ENCODE assay signal across 1 cellular context in genomic region chr11:130581631-130582030, GRCh38.
TF ChIP-seq lines count a peak whose summit lies in the region.

No MANE protein-coding gene starts in this region.

TF ChIP-seq in WTC11, 78 proteins besides CTCF, POLR2A, EP300 and RAD21 (continued from another document):
- TF ChIP-seq ESRRA (CRISPR knock-in tag; IDR thresholded peaks at IDR 0.05; ENCODE audit: borderline replicate concordance) (no peak), NR1H2 (CRISPR knock-in tag; IDR thresholded peaks at IDR 0.05) (no peak), ARID4B (CRISPR knock-in tag; IDR thresholded peaks at IDR 0.05; ENCODE audit: borderline replicate concordance) (no peak), OVOL2 (CRISPR knock-in tag; IDR thresholded peaks at IDR 0.05; ENCODE audit: borderline replicate concordance) (no peak), ZNF121 (CRISPR knock-in tag; IDR thresholded peaks at IDR 0.05) (no peak), ERG (CRISPR knock-in tag; IDR thresholded peaks at IDR 0.05) (no peak), ELF4 (CRISPR knock-in tag; IDR thresholded peaks at IDR 0.05; ENCODE audit: low read depth) (no peak), KAT7 (CRISPR knock-in tag; IDR thresholded peaks at IDR 0.05; ENCODE audit: borderline replicate concordance) (no peak), STAT6 (CRISPR knock-in tag; conservative IDR thresholded peaks at IDR 0.05; ENCODE audit: low read depth) (no peak), FOXP4 (CRISPR knock-in tag; IDR thresholded peaks at IDR 0.05) (no peak), ZNF416 (CRISPR knock-in tag; IDR thresholded peaks at IDR 0.05) (no peak), ZNF423 (CRISPR knock-in tag; IDR thresholded peaks at IDR 0.05) (no peak), E2F1 (CRISPR knock-in tag; IDR thresholded peaks at IDR 0.05) (no peak)
